1 cellular context compared by ENCODE assay signal in genomic region chr9:98083566-98084135, GRCh38.
A peak's percentile ranks its signal among the peaks of the same experiment; 100 is the strongest.
TF ChIP-seq lines count a peak whose summit lies in the region.

No MANE protein-coding gene starts in this region.

TF ChIP-seq in K562, 482 proteins besides CTCF, POLR2A, EP300 and RAD21:
- TF ChIP-seq TEAD4 (IDR thresholded peaks at IDR 0.05; ENCODE audit: low read length) (peak; percentile 68), TEAD4 (CRISPR knock-in tag; IDR thresholded peaks at IDR 0.05; ENCODE audit: borderline replicate concordance) (no peak), TCF3 (CRISPR knock-in tag; IDR thresholded peaks at IDR 0.05) (peak; percentile 70), POLR2AphosphoS5 (IDR thresholded peaks at IDR 0.05; ENCODE audit: control insufficient read depth, insufficient read depth, low read depth, low read length) (peak; percentile 66), KLF16 (IDR thresholded peaks at IDR 0.05) (peak; percentile 15; the same call in 1 of the 2 replicates), NFIC (IDR thresholded peaks at IDR 0.05) (peak; percentile 48; the same call in 1 of the 2 replicates), POLR2AphosphoS2 (IDR thresholded peaks at IDR 0.05; ENCODE audit: low read length) (0 out of 2 replicates have a peak, but pooled peaks have one; percentile 71), DPF2 (IDR thresholded peaks at IDR 0.05) (peak; percentile 29; the same call in 1 of the 2 replicates), ZBTB43 (CRISPR knock-in tag; IDR thresholded peaks at IDR 0.05) (no peak), TAL1 (IDR thresholded peaks at IDR 0.05) (peak; percentile 80), C11orf30 (IDR thresholded peaks at IDR 0.05; ENCODE audit: low read depth) (no peak), PML (IDR thresholded peaks at IDR 0.05; ENCODE audit: low read length) (0 out of 2 replicates have a peak, but pooled peaks have one; percentile 48), PRMT5 (CRISPR knock-in tag; IDR thresholded peaks at IDR 0.05) (no peak), CTBP1 (IDR thresholded peaks at IDR 0.05; ENCODE audit: borderline replicate concordance) (peak; percentile 31; the same call in 1 of the 2 replicates), ZNF274 (IDR thresholded peaks at IDR 0.05; ENCODE audit: borderline replicate concordance, low read depth, low read length) (no peak), ARID1B (IDR thresholded peaks at IDR 0.05) (peak; percentile 79), TFAP4 (CRISPR knock-in tag; IDR thresholded peaks at IDR 0.05; ENCODE audit: borderline replicate concordance) (peak; percentile 34; the same call in 1 of the 2 replicates), ZNF3 (CRISPR knock-in tag; IDR thresholded peaks at IDR 0.05) (no peak), MTA2 (IDR thresholded peaks at IDR 0.05; ENCODE audit: low read depth) (peak; percentile 50; the same call in 1 of the 2 replicates), CBFA2T2 (conservative IDR thresholded peaks at IDR 0.05) (peak; percentile 77), TBP (optimal IDR thresholded peaks at IDR 0.05; ENCODE audit: low read depth, low read length) (no peak), CBFA2T3 (IDR thresholded peaks at IDR 0.05) (peak; percentile 86), ELK1 (CRISPR knock-in tag; IDR thresholded peaks at IDR 0.05) (no peak), TRIM24 (IDR thresholded peaks at IDR 0.05) (peak in 1 of 2 experiments; percentile 45; a peak in 3 of 4 replicates), NCOR1 (IDR thresholded peaks at IDR 0.05) (peak; percentile 69), ZNF609 (CRISPR knock-in tag; IDR thresholded peaks at IDR 0.05; ENCODE audit: borderline replicate concordance) (no peak), MCM3 (IDR thresholded peaks at IDR 0.05) (no peak)
